ENCODE assay signal across 15 cellular contexts in genomic region chr4:1728061-1728980, GRCh38. TPM values are rescaled to one million over a fixed set of nuclear protein-coding genes. Genes with fewer than 3 reads are reported as not detected.
A peak's percentile ranks its signal among the peaks of the same experiment; 100 is the strongest.
DNase-seq lines count a peak whose midpoint lies in the region; ATAC-seq, FAIRE-seq and TF ChIP-seq lines count a peak whose summit lies in the region.
"Had no signal": no experiment of that assay in that cellular context is flagged by ENCODE, and none has a peak within 500 bp of the region (broad histone marks: within the 10 kb centered on the region; RNA-seq: fewer than 3 reads in every experiment).

No MANE protein-coding gene starts in this region.

- H3K36me3 ChIP-seq in H7 (replicated peaks; ENCODE audit: control insufficient read depth, insufficient read depth, low read length): peaks cover 62% of the 10 kb centered on the region
- peaks cover 0 to 1% of the 10 kb centered on the region in 2 donors for H3K36me3 ChIP-seq in small intestine (ENCODE audit: control insufficient read depth in 2 of 2, insufficient read depth in 2 of 2, low read length in 2 of 2)
- H3K36me3 ChIP-seq in prostate gland: no peaks in the 10 kb centered on the region
- H3K36me3 ChIP-seq in Caco-2 (ENCODE audit: control insufficient read depth, insufficient read depth, low read length): peaks cover 7% of the 10 kb centered on the region

- no peak for FAIRE-seq in small intestine (lab: Jason Lieb, UNC)
- FAIRE-seq: H1 had no signal

- BruUV-seq in Caco-2 (replicated peaks; lab: Mats Ljungman, UMichigan): no TSS peak

- H3K36me3 Mint-ChIP-seq in Caco-2 (ENCODE audit: insufficient read depth, unreplicated experiment): peaks cover 83% of the 10 kb centered on the region

- H3K4me1 ChIP-seq in small intestine (ENCODE audit: control insufficient read depth in 2 of 2, insufficient read depth in 1 of 2, low read depth in 1 of 2, low read length in 1 of 2) (no peaks in the 10 kb centered on the region), prostate gland (replicated peaks) (no peaks in the 10 kb centered on the region), Caco-2 (no peaks in the 10 kb centered on the region)

- H3K4me3 ChIP-seq in H7 (ENCODE audit: insufficient read depth, low read depth, low read length) (no peak overlapping the region), small intestine (ENCODE audit: low read depth in 1 of 2, low read length in 2 of 2) (no peak overlapping the region), prostate gland (no peak overlapping the region), Caco-2 (ENCODE audit: low read depth, low read length) (no peak overlapping the region)

- CTCF ChIA-PET in Caco-2 (lab: Charles Lee): interaction anchor here (2.0 kb wide), 1 partner anchor 35 kb away, joined by 7 read pairs; no protein-coding TSS in a partner anchor

- DNase-seq in H7 (peak; percentile 60), left cardiac atrium (peak; percentile 17), small intestine (no peak), NCI-H1092 treated with DMSO at 0.1 percent for 48 hours (lab: John Stamatoyannopoulos, UW) (no peak), prostate gland (ENCODE audit: low spot score) (no peak), Caco-2 (no peak)
- DNase-seq: activated gamma-delta T cell; COR-L47; cortex of kidney; NCI-H187; NK-92 treated with Interleukin-12 subunit alpha and Interleukin-12 subunit beta, amount 100 ng/mL, for 24 hours had no signal

- H3K4me3 Mint-ChIP-seq in Caco-2 (ENCODE audit: unreplicated experiment): no peak overlapping the region
- H3K4me3 Mint-ChIP-seq: memory B cell had no signal

- H3K27ac Mint-ChIP-seq in Caco-2 (ENCODE audit: unreplicated experiment): no peak overlapping the region
- H3K27ac Mint-ChIP-seq: memory B cell had no signal

- no peaks in the 10 kb centered on the region for H3K27me3 Mint-ChIP-seq in Caco-2 (ENCODE audit: insufficient read depth, unreplicated experiment)
- H3K27me3 Mint-ChIP-seq: memory B cell had no signal

- intact Hi-C loops in left cardiac atrium (cut with DNase I) (loop anchor here (5.0 to 10.0 kb wide), 3 partner anchors 36 to 374 kb away; no protein-coding TSS in a partner anchor), prostate gland (cut with DNase I) (loop anchor here (2.0 kb wide), 1 partner anchor 374 kb away; no protein-coding TSS in a partner anchor), Caco-2 (cut with micrococcal nuclease; ENCODE audit: unreplicated experiment) (no loop called here)

- TF ChIP-seq CTCF in VCaP (conservative IDR thresholded peaks at IDR 0.05) (no peak; the same call in 1 of the 2 replicates), prostate gland (IDR thresholded peaks at IDR 0.05) (no peak), Caco-2 (IDR thresholded peaks at IDR 0.05; ENCODE audit: insufficient read depth in 1 of 2, low read depth in 1 of 2, low read length in 1 of 2, severe bottlenecking in 1 of 2, unreplicated experiment in 1 of 2) (no peak)

- no peaks in the 10 kb centered on the region for H3K4me1 Mint-ChIP-seq in Caco-2 (ENCODE audit: low read depth, unreplicated experiment)

- H3K9me3 ChIP-seq in small intestine (ENCODE audit: control insufficient read depth, low read depth) (no peaks in the 10 kb centered on the region), prostate gland (no peaks in the 10 kb centered on the region), Caco-2 (no peaks in the 10 kb centered on the region)

- ATAC-seq in left cardiac atrium (no peak), GM19467 (IDR thresholded peaks at IDR 0.05; ENCODE audit: unreplicated experiment) (no peak)

- H3K9me3 Mint-ChIP-seq in Caco-2 (ENCODE audit: unreplicated experiment): no peaks in the 10 kb centered on the region
- H3K9me3 Mint-ChIP-seq: memory B cell had no signal

- POLR2A ChIA-PET in Caco-2 (lab: Charles Lee): interaction anchor here (1.6 kb wide), 1 partner anchor 35 kb away, joined by 3 read pairs; no protein-coding TSS in a partner anchor

- WGBS in small intestine, 3 donors: 85 to 92% (median 85%) methylated on average over 27 to 31 of the region's 31 CpGs
- WGBS in prostate gland: 86% methylated on average over 31 of the region's 31 CpGs

- H3K27ac ChIP-seq in VCaP: peak overlapping the region; percentile 45
- peak overlapping the region; percentile 63 to 72 for H3K27ac ChIP-seq in small intestine (ENCODE audit: low read depth in 1 of 2, low read length in 1 of 2)
- H3K27ac ChIP-seq in prostate gland: no peak overlapping the region

- no peaks in the 10 kb centered on the region for H3K27me3 ChIP-seq in H7 (ENCODE audit: control insufficient read depth, insufficient read depth, low read length)
- no peaks in the 10 kb centered on the region for H3K27me3 ChIP-seq in small intestine (ENCODE audit: control insufficient read depth in 2 of 2, insufficient read depth in 2 of 2, low read length in 2 of 2)
- no peaks in the 10 kb centered on the region for H3K27me3 ChIP-seq in prostate gland (replicated peaks; ENCODE audit: insufficient read depth)
- no peaks in the 10 kb centered on the region for H3K27me3 ChIP-seq in Caco-2 (replicated peaks; ENCODE audit: control insufficient read depth, insufficient read depth, low read length)

- TF ChIP-seq POLR2A in prostate gland (IDR thresholded peaks at IDR 0.05): no peak

RNA-seq across cellular contexts. Expression of gene TACC3, which starts 7.0 kb away (rescaled TPM):
- total RNA-seq in H7 (2014; rRNA removed; shearing (Covaris generic)): 54.0 and 69.0 TPM in 2 replicates
- 1 to 10 TPM; 6.3 to 9.2 TPM for total RNA-seq in left cardiac atrium
- 10 to 100 TPM; 11.9 to 41.4 (median 12.7) TPM for polyA plus RNA-seq in small intestine
- total RNA-seq in prostate gland: 10 to 100 TPM in 1 of 2 donors, 1 to 10 TPM in 1; 4.3 to 35.6 TPM
- total RNA-seq in Caco-2 (2022): 104 and 106 TPM in 2 replicates

RNA-seq across cellular contexts. Expression of gene TMEM129, which starts 7.2 kb away (rescaled TPM):
- 69.7 and 86.0 TPM in 2 replicates for total RNA-seq in H7 (2014; rRNA removed; shearing (Covaris generic))
- total RNA-seq in left cardiac atrium (10 to 100 TPM; 34.0 to 48.4 TPM), prostate gland (10 to 100 TPM; 73.7 to 81.7 TPM), Caco-2 (2022) (36.5 and 39.0 TPM in 2 replicates)
- 10 to 100 TPM; 18.6 to 47.2 (median 25.5) TPM for polyA plus RNA-seq in small intestine

RNA-seq across cellular contexts. Expression of gene SLBP, which starts 16.2 kb away (rescaled TPM):
- total RNA-seq in H7 (2014; rRNA removed; shearing (Covaris generic)): 75.3 and 82.2 TPM in 2 replicates
- total RNA-seq in left cardiac atrium: 10 to 100 TPM; 15.8 to 18.2 TPM
- polyA plus RNA-seq in small intestine: 10 to 100 TPM; 25.5 to 28.2 (median 27.6) TPM
- 10 to 100 TPM; 46.7 to 84.5 TPM for total RNA-seq in prostate gland
- 113 and 116 TPM in 2 replicates for total RNA-seq in Caco-2 (2022)

RNA-seq across cellular contexts. Expression of gene FAM53A, which starts 44.2 kb away (rescaled TPM):
- total RNA-seq in H7 (2014; rRNA removed; shearing (Covaris generic)): 7.4 and 24.5 TPM in 2 replicates
- total RNA-seq in left cardiac atrium: 1 to 10 TPM; 1.3 to 1.6 TPM
- polyA plus RNA-seq in small intestine: 1 to 10 TPM in 1 of 3 donors, under 1 TPM in 1, not detected in 1; 0.27 to 1.1 TPM
- total RNA-seq in prostate gland: 10 to 100 TPM in 1 of 2 donors, 1 to 10 TPM in 1; 2.3 to 16.8 TPM
- total RNA-seq in Caco-2 (2022): 4.1 and 5.2 TPM in 2 replicates

Comparison
In these comparisons a context has a peak if more than half of its experiments do, and no peak if none do; other contexts are left out.
1. DNase-seq: peak in H7 (single experiment) and left cardiac atrium (single experiment); none in small intestine (single experiment), NCI-H1092 treated with DMSO at 0.1 percent for 48 hours (single experiment), prostate gland (single experiment) and Caco-2 (0 of 2).
2. H3K27ac ChIP-seq: peak in VCaP (single experiment) and small intestine (2 of 2); none in prostate gland (0 of 2).